8 cellular contexts compared by ENCODE assay signal in genomic region chr3:126654571-126655393, GRCh38. TPM values are rescaled to one million over a fixed set of nuclear protein-coding genes. Genes with fewer than 3 reads are reported as not detected.
DNase-seq lines count a peak whose midpoint lies in the region; ATAC-seq and TF ChIP-seq lines count a peak whose summit lies in the region.

TXNRD3 (minus strand) TSS chr3:126655124.

- H3K9me3 ChIP-seq in heart right ventricle (no peaks in the 10 kb centered on the region), thymus (ENCODE audit: control insufficient read depth) (no peaks in the 10 kb centered on the region)

- intact Hi-C loops in heart right ventricle (cut with DNase I): no loop called here

- TF ChIP-seq CTCF in heart right ventricle (IDR thresholded peaks at IDR 0.05): peak in 4 of 9 donors; percentile 8 to 45 (median 12)

- H3K4me3 ChIP-seq in heart right ventricle: peak within 1 kb of the TSS; percentile 34 to 80 (median 66)
- peak within 1 kb of the TSS; percentile 85 for H3K4me3 ChIP-seq in thymus (ENCODE audit: low read length)

- ATAC-seq in heart right ventricle: peak; percentile 94 to 98 (median 96)
- no peak for ATAC-seq in HG03045 (IDR thresholded peaks at IDR 0.05; ENCODE audit: unreplicated experiment)

- peak within 1 kb of the TSS; percentile 25 for H3K27ac ChIP-seq in adipose tissue (ENCODE audit: low read depth, low read length)
- peak within 1 kb of the TSS in 9 of 10 donors; percentile 69 to 87 (median 77) for H3K27ac ChIP-seq in heart right ventricle
- H3K27ac ChIP-seq in thymus (ENCODE audit: low read depth): peak within 1 kb of the TSS; percentile 4

- DNase-seq in COLO829 (ENCODE audit: low spot score) (peak; percentile 82), LHCN-M2 (ENCODE audit: low read depth) (peak; percentile 61), SW 1271 (lab: John Stamatoyannopoulos, UW) (peak; percentile 48 to 66), heart right ventricle (peak; percentile 80 to 86), pons (ENCODE audit: low spot score) (peak; percentile 49)

- no peaks in the 10 kb centered on the region for H3K36me3 ChIP-seq in heart right ventricle
- no peaks in the 10 kb centered on the region for H3K36me3 ChIP-seq in thymus (ENCODE audit: control insufficient read depth, insufficient read depth)

- H3K4me1 ChIP-seq in heart right ventricle: peaks cover 0 to 18% (median 10%) of the 10 kb centered on the region in 9 donors
- H3K4me1 ChIP-seq in thymus (ENCODE audit: control insufficient read depth, insufficient read depth, low read length): no peaks in the 10 kb centered on the region

- H3K27me3 ChIP-seq in heart right ventricle (peaks cover 0 to 27% (median under 1%) of the 10 kb centered on the region in 7 donors), thymus (ENCODE audit: control insufficient read depth, insufficient read depth) (no peaks in the 10 kb centered on the region)

- 0% methylated on average over 76 to 102 of the region's 102 CpGs for WGBS in adipose tissue, 3 donors
- 0 to 1% methylated on average over 97 to 102 of the region's 102 CpGs for WGBS in heart right ventricle, 2 donors
- under 1% methylated on average over 102 of the region's 102 CpGs for WGBS in thymus

RNA-seq across cellular contexts. Expression of gene TXNRD3, which starts in this region (rescaled TPM):
- 9.9 and 15.2 TPM in 2 replicates for total RNA-seq in LHCN-M2 (2014; rRNA removed)
- polyA plus RNA-seq in LHCN-M2 (2012): 14.1 TPM
- polyA plus RNA-seq in adipose tissue: 1 to 10 TPM; 4.2 to 5.7 (median 5.2) TPM
- total RNA-seq in heart right ventricle: 1 to 10 TPM; 4.7 to 7.8 (median 5.6) TPM
- 1 to 10 TPM; 2.1 to 5.0 TPM for polyA plus RNA-seq in heart right ventricle
- 9.9 TPM for polyA plus RNA-seq in thymus

Comparison
In these comparisons a context has a peak if more than half of its experiments do, and no peak if none do; other contexts are left out.
1. H3K27ac ChIP-seq: peak in every context shown above with its lines; median percentile 77 in heart right ventricle; 25 in adipose tissue; 4 in thymus.